In the genomic region with DNA sequence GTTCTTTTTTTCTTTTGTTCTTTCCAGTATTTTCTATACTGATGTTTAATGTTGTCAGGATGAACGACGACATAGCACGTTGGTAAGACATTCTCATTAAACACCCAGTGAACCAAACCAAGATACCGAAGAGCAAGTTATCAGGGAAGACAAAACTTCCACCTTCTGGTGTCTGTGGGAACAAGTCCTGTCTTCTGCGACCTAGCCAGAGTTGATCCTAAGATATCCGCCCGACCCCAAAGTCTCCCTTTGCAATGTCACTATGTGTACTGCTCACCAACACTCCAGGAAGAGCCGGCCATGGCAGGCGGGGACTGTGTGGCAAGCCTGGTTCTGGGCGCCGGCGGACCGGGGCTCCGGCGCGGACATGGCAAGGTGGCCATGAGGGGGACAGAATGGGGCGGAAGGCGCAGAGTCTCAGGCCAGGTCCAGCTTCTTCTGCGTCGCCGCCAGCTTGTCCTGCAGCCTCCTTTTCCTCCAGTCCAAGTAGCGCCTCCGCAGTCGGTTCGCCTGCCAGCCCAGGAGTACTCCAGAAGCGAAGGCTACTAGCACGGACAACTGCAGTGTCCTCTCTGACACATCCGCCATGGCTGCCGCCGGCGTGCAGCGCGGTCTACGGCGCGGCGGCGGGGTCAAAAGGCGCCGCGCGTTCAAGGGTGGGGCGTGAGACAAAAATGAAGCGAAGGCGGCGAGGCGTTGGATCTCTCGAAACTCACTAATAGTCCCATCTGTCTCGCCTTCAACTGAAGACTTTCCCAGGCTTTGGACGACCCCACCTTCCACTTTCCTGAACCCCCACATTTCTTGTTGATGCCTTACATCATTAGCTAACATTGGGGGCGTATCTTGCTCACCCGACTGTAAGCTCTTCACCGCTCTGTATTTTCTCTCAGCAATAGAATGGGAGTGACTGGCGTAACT, we compare ENCODE assay signal across 1 cellular context.
TF ChIP-seq lines count a peak whose summit lies in the region.

A gene with protein sequence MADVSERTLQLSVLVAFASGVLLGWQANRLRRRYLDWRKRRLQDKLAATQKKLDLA (minus strand): TSS at position 610 of the 921 bp plus-strand sequence. CDS start 22 bp downstream, at position 588.

TF ChIP-seq in GM12878, 131 proteins besides CTCF, POLR2A, EP300 and RAD21 (continued from another document and continues in another):
- TF ChIP-seq, protein P1, sequence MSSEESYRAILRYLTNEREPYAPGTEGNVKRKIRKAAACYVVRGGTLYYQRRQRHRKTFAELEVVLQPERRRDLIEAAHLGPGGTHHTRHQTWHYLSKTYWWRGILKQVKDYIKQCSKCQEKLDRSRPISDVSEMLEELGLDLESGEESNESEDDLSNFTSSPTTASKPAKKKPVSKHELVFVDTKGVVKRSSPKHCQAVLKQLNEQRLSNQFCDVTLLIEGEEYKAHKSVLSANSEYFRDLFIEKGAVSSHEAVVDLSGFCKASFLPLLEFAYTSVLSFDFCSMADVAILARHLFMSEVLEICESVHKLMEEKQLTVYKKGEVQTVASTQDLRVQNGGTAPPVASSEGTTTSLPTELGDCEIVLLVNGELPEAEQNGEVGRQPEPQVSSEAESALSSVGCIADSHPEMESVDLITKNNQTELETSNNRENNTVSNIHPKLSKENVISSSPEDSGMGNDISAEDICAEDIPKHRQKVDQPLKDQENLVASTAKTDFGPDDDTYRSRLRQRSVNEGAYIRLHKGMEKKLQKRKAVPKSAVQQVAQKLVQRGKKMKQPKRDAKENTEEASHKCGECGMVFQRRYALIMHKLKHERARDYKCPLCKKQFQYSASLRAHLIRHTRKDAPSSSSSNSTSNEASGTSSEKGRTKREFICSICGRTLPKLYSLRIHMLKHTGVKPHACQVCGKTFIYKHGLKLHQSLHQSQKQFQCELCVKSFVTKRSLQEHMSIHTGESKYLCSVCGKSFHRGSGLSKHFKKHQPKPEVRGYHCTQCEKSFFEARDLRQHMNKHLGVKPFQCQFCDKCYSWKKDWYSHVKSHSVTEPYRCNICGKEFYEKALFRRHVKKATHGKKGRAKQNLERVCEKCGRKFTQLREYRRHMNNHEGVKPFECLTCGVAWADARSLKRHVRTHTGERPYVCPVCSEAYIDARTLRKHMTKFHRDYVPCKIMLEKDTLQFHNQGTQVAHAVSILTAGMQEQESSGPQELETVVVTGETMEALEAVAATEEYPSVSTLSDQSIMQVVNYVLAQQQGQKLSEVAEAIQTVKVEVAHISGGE (CRISPR knock-in tag; IDR thresholded peaks at IDR 0.05) = no peak
- TF ChIP-seq, protein P2, sequence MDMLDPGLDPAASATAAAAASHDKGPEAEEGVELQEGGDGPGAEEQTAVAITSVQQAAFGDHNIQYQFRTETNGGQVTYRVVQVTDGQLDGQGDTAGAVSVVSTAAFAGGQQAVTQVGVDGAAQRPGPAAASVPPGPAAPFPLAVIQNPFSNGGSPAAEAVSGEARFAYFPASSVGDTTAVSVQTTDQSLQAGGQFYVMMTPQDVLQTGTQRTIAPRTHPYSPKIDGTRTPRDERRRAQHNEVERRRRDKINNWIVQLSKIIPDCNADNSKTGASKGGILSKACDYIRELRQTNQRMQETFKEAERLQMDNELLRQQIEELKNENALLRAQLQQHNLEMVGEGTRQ (IDR thresholded peaks at IDR 0.05; ENCODE audit: borderline replicate concordance, low read depth, low read length) = no peak
- TF ChIP-seq, protein P3, sequence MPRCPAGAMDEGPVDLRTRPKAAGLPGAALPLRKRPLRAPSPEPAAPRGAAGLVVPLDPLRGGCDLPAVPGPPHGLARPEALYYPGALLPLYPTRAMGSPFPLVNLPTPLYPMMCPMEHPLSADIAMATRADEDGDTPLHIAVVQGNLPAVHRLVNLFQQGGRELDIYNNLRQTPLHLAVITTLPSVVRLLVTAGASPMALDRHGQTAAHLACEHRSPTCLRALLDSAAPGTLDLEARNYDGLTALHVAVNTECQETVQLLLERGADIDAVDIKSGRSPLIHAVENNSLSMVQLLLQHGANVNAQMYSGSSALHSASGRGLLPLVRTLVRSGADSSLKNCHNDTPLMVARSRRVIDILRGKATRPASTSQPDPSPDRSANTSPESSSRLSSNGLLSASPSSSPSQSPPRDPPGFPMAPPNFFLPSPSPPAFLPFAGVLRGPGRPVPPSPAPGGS (IDR thresholded peaks at IDR 0.05; ENCODE audit: borderline replicate concordance, insufficient read depth, low read depth, low read length, poor library complexity, severe bottlenecking) = peak; percentile 28
- TF ChIP-seq IRF4 (IDR thresholded peaks at IDR 0.05; ENCODE audit: low read depth, low read length) (no peak), CBFB (IDR thresholded peaks at IDR 0.05; ENCODE audit: low read depth) (peak; percentile 89), ZBED1 (IDR thresholded peaks at IDR 0.05; ENCODE audit: borderline replicate concordance) (no peak), TAF1 (IDR thresholded peaks at IDR 0.05; ENCODE audit: borderline replicate concordance, low read depth, low read length) (peak; percentile 87; the same call in 1 of the 2 replicates), NR2C1 (IDR thresholded peaks at IDR 0.05) (peak; percentile 78), YBX1 (IDR thresholded peaks at IDR 0.05) (no peak), RBBP5 (conservative IDR thresholded peaks at IDR 0.05) (no peak), GABPA (IDR thresholded peaks at IDR 0.05; ENCODE audit: low read depth) (no peak), ZNF207 (IDR thresholded peaks at IDR 0.05; ENCODE audit: borderline replicate concordance) (no peak), SIN3A (IDR thresholded peaks at IDR 0.05; ENCODE audit: low read depth, low read length) (peak; percentile 55; the same call in 1 of the 2 replicates), HDAC6 (IDR thresholded peaks at IDR 0.05; ENCODE audit: unreplicated experiment) (no peak), ETV6 (conservative IDR thresholded peaks at IDR 0.05 in 1 of 2, IDR thresholded peaks at IDR 0.05 in 1 of 2; ENCODE audit: borderline replicate concordance in 1 of 2, low read depth in 1 of 2) (no peak), RAD51 (IDR thresholded peaks at IDR 0.05) (no peak), PML (IDR thresholded peaks at IDR 0.05; ENCODE audit: low read length) (peak; percentile 74; the same call in 1 of the 2 replicates), POLR2AphosphoS2 (IDR thresholded peaks at IDR 0.05; ENCODE audit: low read depth, low read length) (0 out of 2 replicates have a peak, but pooled peaks have one; percentile 31), SPI1 (IDR thresholded peaks at IDR 0.05; ENCODE audit: borderline replicate concordance, insufficient read depth, low read depth, low read length) (no peak), FOS (IDR thresholded peaks at IDR 0.05; ENCODE audit: borderline replicate concordance, extremely low read depth, insufficient read length) (no peak), MTA2 (IDR thresholded peaks at IDR 0.05; ENCODE audit: low read depth) (no peak), IKZF1 (conservative IDR thresholded peaks at IDR 0.05) (peak; percentile 44; the same call in 1 of the 2 replicates), KAT2A (conservative IDR thresholded peaks at IDR 0.05; ENCODE audit: control insufficient read depth, low read depth, low read length) (no peak), POLR2AphosphoS5 (IDR thresholded peaks at IDR 0.05; ENCODE audit: low read length) (peak; percentile 81; the same call in 1 of the 2 replicates), POU2F2 (IDR thresholded peaks at IDR 0.05; ENCODE audit: borderline replicate concordance, low read depth, low read length) (0 out of 3 replicates have a peak, but pooled peaks have one; percentile 23), MYB (IDR thresholded peaks at IDR 0.05; ENCODE audit: borderline replicate concordance, low read depth, low read length) (no peak), CBX3 (IDR thresholded peaks at IDR 0.05; ENCODE audit: borderline replicate concordance, low read depth) (no peak), SUPT20H (IDR thresholded peaks at IDR 0.05; ENCODE audit: borderline replicate concordance, control insufficient read depth, low read depth, low read length) (no peak), HDAC2 (IDR thresholded peaks at IDR 0.05) (no peak), ZNF622 (IDR thresholded peaks at IDR 0.05) (no peak), BMI1 (IDR thresholded peaks at IDR 0.05; ENCODE audit: borderline replicate concordance) (no peak), HCFC1 (IDR thresholded peaks at IDR 0.05; ENCODE audit: low read length) (0 out of 2 replicates have a peak, but pooled peaks have one; percentile 49), ESRRA (IDR thresholded peaks at IDR 0.05; ENCODE audit: low read length) (no peak), PAX5 (IDR thresholded peaks at IDR 0.05; ENCODE audit: borderline replicate concordance, low read depth, low read length) (0 out of 2 replicates have a peak, but pooled peaks have one; percentile 35), SIX5 (IDR thresholded peaks at IDR 0.05; ENCODE audit: low read depth, low read length, severe bottlenecking) (peak; percentile 32), MXI1 (IDR thresholded peaks at IDR 0.05; ENCODE audit: low read depth, low read length) (peak; percentile 76), MTA3 (IDR thresholded peaks at IDR 0.05; ENCODE audit: borderline replicate concordance, low read length) (no peak), MYC (IDR thresholded peaks at IDR 0.05; ENCODE audit: insufficient read depth, insufficient read length, insufficient replicate concordance, low read length, severe bottlenecking) (peak; percentile 72), JUND (IDR thresholded peaks at IDR 0.05; ENCODE audit: low read depth, low read length) (no peak), BHLHE40 (IDR thresholded peaks at IDR 0.05; ENCODE audit: borderline replicate concordance in 1 of 2, low read depth in 2 of 2, low read length in 1 of 2) (peak; percentile 17 to 76; a peak in 2 of 4 replicates), MEF2B (IDR thresholded peaks at IDR 0.05; ENCODE audit: partially characterized antibody, poor library complexity, severe bottlenecking) (no peak)
- TF ChIP-seq, protein P4, sequence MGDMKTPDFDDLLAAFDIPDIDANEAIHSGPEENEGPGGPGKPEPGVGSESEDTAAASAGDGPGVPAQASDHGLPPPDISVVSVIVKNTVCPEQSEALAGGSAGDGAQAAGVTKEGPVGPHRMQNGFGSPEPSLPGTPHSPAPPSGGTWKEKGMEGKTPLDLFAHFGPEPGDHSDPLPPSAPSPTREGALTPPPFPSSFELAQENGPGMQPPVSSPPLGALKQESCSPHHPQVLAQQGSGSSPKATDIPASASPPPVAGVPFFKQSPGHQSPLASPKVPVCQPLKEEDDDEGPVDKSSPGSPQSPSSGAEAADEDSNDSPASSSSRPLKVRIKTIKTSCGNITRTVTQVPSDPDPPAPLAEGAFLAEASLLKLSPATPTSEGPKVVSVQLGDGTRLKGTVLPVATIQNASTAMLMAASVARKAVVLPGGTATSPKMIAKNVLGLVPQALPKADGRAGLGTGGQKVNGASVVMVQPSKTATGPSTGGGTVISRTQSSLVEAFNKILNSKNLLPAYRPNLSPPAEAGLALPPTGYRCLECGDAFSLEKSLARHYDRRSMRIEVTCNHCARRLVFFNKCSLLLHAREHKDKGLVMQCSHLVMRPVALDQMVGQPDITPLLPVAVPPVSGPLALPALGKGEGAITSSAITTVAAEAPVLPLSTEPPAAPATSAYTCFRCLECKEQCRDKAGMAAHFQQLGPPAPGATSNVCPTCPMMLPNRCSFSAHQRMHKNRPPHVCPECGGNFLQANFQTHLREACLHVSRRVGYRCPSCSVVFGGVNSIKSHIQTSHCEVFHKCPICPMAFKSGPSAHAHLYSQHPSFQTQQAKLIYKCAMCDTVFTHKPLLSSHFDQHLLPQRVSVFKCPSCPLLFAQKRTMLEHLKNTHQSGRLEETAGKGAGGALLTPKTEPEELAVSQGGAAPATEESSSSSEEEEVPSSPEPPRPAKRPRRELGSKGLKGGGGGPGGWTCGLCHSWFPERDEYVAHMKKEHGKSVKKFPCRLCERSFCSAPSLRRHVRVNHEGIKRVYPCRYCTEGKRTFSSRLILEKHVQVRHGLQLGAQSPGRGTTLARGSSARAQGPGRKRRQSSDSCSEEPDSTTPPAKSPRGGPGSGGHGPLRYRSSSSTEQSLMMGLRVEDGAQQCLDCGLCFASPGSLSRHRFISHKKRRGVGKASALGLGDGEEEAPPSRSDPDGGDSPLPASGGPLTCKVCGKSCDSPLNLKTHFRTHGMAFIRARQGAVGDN (IDR thresholded peaks at IDR 0.05) = peak; percentile 35; the same call in 1 of the 2 replicates
- TF ChIP-seq, protein P5, sequence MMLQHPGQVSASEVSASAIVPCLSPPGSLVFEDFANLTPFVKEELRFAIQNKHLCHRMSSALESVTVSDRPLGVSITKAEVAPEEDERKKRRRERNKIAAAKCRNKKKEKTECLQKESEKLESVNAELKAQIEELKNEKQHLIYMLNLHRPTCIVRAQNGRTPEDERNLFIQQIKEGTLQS (IDR thresholded peaks at IDR 0.05; ENCODE audit: borderline replicate concordance, extremely low read depth, low read depth, low read length) = no peak
- TF ChIP-seq, protein P6, sequence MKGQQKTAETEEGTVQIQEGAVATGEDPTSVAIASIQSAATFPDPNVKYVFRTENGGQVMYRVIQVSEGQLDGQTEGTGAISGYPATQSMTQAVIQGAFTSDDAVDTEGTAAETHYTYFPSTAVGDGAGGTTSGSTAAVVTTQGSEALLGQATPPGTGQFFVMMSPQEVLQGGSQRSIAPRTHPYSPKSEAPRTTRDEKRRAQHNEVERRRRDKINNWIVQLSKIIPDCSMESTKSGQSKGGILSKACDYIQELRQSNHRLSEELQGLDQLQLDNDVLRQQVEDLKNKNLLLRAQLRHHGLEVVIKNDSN (IDR thresholded peaks at IDR 0.05; ENCODE audit: borderline replicate concordance, extremely low read length, insufficient read depth, low read depth, low read length) = no peak
- TF ChIP-seq, protein P7, sequence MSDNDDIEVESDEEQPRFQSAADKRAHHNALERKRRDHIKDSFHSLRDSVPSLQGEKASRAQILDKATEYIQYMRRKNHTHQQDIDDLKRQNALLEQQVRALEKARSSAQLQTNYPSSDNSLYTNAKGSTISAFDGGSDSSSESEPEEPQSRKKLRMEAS (IDR thresholded peaks at IDR 0.05; ENCODE audit: low read depth, low read length) = peak; percentile 54
- TF ChIP-seq, protein P8, sequence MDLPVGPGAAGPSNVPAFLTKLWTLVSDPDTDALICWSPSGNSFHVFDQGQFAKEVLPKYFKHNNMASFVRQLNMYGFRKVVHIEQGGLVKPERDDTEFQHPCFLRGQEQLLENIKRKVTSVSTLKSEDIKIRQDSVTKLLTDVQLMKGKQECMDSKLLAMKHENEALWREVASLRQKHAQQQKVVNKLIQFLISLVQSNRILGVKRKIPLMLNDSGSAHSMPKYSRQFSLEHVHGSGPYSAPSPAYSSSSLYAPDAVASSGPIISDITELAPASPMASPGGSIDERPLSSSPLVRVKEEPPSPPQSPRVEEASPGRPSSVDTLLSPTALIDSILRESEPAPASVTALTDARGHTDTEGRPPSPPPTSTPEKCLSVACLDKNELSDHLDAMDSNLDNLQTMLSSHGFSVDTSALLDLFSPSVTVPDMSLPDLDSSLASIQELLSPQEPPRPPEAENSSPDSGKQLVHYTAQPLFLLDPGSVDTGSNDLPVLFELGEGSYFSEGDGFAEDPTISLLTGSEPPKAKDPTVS (IDR thresholded peaks at IDR 0.05; ENCODE audit: low read depth, low read length) = no peak
- TF ChIP-seq, protein P9, sequence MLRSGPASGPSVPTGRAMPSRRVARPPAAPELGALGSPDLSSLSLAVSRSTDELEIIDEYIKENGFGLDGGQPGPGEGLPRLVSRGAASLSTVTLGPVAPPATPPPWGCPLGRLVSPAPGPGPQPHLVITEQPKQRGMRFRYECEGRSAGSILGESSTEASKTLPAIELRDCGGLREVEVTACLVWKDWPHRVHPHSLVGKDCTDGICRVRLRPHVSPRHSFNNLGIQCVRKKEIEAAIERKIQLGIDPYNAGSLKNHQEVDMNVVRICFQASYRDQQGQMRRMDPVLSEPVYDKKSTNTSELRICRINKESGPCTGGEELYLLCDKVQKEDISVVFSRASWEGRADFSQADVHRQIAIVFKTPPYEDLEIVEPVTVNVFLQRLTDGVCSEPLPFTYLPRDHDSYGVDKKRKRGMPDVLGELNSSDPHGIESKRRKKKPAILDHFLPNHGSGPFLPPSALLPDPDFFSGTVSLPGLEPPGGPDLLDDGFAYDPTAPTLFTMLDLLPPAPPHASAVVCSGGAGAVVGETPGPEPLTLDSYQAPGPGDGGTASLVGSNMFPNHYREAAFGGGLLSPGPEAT (IDR thresholded peaks at IDR 0.05; ENCODE audit: low read depth) = peak; percentile 71; the same call in 1 of the 2 replicates
